In the genomic region with DNA sequence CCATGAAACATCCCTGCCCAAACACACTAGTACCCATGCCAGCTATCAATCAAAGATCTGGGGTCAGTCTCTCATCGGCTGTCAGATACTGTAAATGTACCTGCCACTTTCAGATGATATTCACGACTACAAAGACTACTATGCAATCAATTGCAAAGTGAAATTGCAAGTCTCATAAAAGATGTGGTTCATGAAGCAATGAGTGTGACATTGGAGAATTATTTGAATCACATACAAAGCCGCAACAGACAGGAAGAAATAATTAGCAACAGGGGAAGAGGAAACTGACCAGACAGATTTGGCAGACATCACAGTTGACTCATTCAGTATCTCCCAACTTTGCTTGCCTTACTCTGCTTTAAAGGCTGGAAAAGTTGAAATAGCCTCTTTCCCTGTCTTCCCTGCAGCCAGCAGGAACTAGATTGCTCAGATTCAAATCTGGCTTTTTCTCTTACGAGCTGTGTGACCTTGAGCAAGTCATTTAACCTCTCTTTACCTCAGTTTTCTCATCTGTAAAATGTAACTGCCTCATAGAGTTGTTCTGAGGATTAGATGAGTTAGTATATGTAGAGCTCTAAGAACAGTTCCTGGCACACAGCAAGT, we compare ENCODE assay signal across 8 cellular contexts.
DNase-seq lines count a peak whose midpoint lies in the region; ATAC-seq and TF ChIP-seq lines count a peak whose summit lies in the region.

No MANE protein-coding gene starts in this region.

- no peak overlapping the region for H3K27ac Mint-ChIP-seq in activated CD4-positive, alpha-beta T cell treated with anti-CD3 and anti-CD28 coated beads for 36 hours
- no peak overlapping the region for H3K27ac Mint-ChIP-seq in activated T-helper 17 cell treated with anti-CD3 and anti-CD28 coated beads, Interleukin-2, amount 50 U/mL, for 72 hours

- POLR2A ChIA-PET in activated CD4-positive, alpha-beta T cell treated with anti-CD3 and anti-CD28 coated beads for 36 hours (lab: Charles Lee), result no interaction called here

- H3K9me3 Mint-ChIP-seq in activated CD4-positive, alpha-beta T cell treated with anti-CD3 and anti-CD28 coated beads for 36 hours (ENCODE audit: low read depth), result no peaks in the 10 kb centered on the region
- H3K9me3 Mint-ChIP-seq in activated T-helper 17 cell treated with anti-CD3 and anti-CD28 coated beads, Interleukin-2, amount 50 U/mL, for 72 hours, result peaks cover 4% of the 10 kb centered on the region

- no peak overlapping the region for H3K4me3 Mint-ChIP-seq in activated CD4-positive, alpha-beta T cell treated with anti-CD3 and anti-CD28 coated beads for 36 hours
- no peak overlapping the region for H3K4me3 Mint-ChIP-seq in activated T-helper 17 cell treated with anti-CD3 and anti-CD28 coated beads, Interleukin-2, amount 50 U/mL, for 72 hours

- H3K4me1 Mint-ChIP-seq in activated CD4-positive, alpha-beta T cell treated with anti-CD3 and anti-CD28 coated beads for 36 hours, result peaks cover 2% of the 10 kb centered on the region
- peaks cover 8% of the 10 kb centered on the region for H3K4me1 Mint-ChIP-seq in activated T-helper 17 cell treated with anti-CD3 and anti-CD28 coated beads, Interleukin-2, amount 50 U/mL, for 72 hours

- CTCF ChIA-PET in activated CD4-positive, alpha-beta T cell treated with anti-CD3 and anti-CD28 coated beads for 36 hours (lab: Charles Lee), result interaction anchor here (0.6 to 0.7 kb wide), 2 partner anchors 10 to 1401 kb away, joined by 3 read pairs; no protein-coding TSS in a partner anchor

- no peak for TF ChIP-seq CTCF in omental fat pad (IDR thresholded peaks at IDR 0.05)
- no peak for TF ChIP-seq CTCF in GM13976 (IDR thresholded peaks at IDR 0.05; ENCODE audit: borderline replicate concordance, control extremely low read depth, extremely low read depth, insufficient read depth, missing control alignments)

- peaks cover 2% of the 10 kb centered on the region for H3K27me3 Mint-ChIP-seq in activated CD4-positive, alpha-beta T cell treated with anti-CD3 and anti-CD28 coated beads for 36 hours
- H3K27me3 Mint-ChIP-seq in activated T-helper 17 cell treated with anti-CD3 and anti-CD28 coated beads, Interleukin-2, amount 50 U/mL, for 72 hours, result peaks cover 25% of the 10 kb centered on the region

- in situ Hi-C loops in GM13976 (cut with MboI; ENCODE audit: low sequenced_read_pairs, unreplicated experiment), result no loop called here

- no peak for DNase-seq in activated CD4-positive, alpha-beta T cell treated with anti-CD3 and anti-CD28 coated beads for 36 hours
- no peak for DNase-seq in activated CD4-positive, alpha-beta T cell treated with anti-CD3 and anti-CD28 coated beads for 1 hour
- no peak for DNase-seq in omental fat pad (ENCODE audit: low spot score)
- no peak for DNase-seq in GOT3 (lab: John Stamatoyannopoulos, UW)
- DNase-seq in GM13976 (ENCODE audit: low spot score), result no peak
- no peak for DNase-seq in DMS 273 (lab: John Stamatoyannopoulos, UW; ENCODE audit: unreplicated experiment)

- ATAC-seq in activated CD4-positive, alpha-beta T cell treated with anti-CD3 and anti-CD28 coated beads for 36 hours, result peak; percentile 19
- ATAC-seq in HG03460 (IDR thresholded peaks at IDR 0.05; ENCODE audit: unreplicated experiment) (peak; percentile 55), omental fat pad (ENCODE audit: low FRiP score) (peak; percentile 71)
- peak; percentile 73 for ATAC-seq in activated T-helper 17 cell treated with anti-CD3 and anti-CD28 coated beads, Interleukin-2, amount 50 U/mL, for 72 hours (replicated peaks)

- intact Hi-C loops in activated CD4-positive, alpha-beta T cell treated with anti-CD3 and anti-CD28 coated beads for 36 hours (cut with DNase I, micrococcal nuclease), result loop anchor here in 1 of 2 experiments (5.0 kb wide), 1 partner anchor 97 kb away; no protein-coding TSS in a partner anchor

- no peaks in the 10 kb centered on the region for H3K36me3 Mint-ChIP-seq in activated CD4-positive, alpha-beta T cell treated with anti-CD3 and anti-CD28 coated beads for 36 hours (ENCODE audit: low read depth)
- H3K36me3 Mint-ChIP-seq in activated T-helper 17 cell treated with anti-CD3 and anti-CD28 coated beads, Interleukin-2, amount 50 U/mL, for 72 hours (ENCODE audit: low read depth), result no peaks in the 10 kb centered on the region

Comparison
In these comparisons a context has a peak if more than half of its experiments do, and no peak if none do; other contexts are left out.
1. ATAC-seq: peak in every context shown above with its lines; median percentile 73 in activated T-helper 17 cell treated with anti-CD3 and anti-CD28 coated beads, Interleukin-2, amount 50 U/mL, for 72 hours; 71 in omental fat pad; 55 in HG03460; 19 in activated CD4-positive, alpha-beta T cell treated with anti-CD3 and anti-CD28 coated beads for 36 hours.